28 cellular contexts compared by ENCODE assay signal in the genomic region with DNA sequence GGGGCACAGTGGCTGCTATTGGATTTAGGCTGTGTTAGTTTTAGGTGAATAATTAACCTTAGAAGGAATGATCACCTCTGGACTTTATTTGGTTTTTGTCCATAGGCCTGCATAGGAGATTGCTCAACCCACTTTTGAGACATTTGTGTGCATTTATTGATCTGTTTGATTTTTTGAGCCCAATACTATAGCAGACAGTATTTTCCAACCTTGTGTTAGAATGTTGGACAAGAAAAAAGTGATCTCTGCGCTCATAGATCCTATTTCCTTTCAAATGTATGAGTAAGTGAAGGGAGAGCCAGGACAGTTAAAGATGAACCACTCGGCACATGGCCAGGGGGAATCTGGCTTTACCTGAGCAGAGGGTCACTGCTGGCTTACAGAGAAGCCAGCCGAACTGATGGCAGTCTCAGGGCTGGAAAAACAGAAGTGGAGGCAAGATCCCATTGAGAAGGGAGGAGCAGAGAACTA.
"Had no signal": no experiment of that assay in that cellular context is flagged by ENCODE, and none has a peak within 500 bp of the region (broad histone marks: within the 10 kb centered on the region; RNA-seq: fewer than 3 reads in every experiment).

No MANE protein-coding gene starts in this region.

- H3K4me2 ChIP-seq: smooth muscle cell had no signal

- H3K4me3 Mint-ChIP-seq: endodermal cell; naive thymus-derived CD8-positive, alpha-beta T cell; stimulated activated naive CD8-positive, alpha-beta T cell treated with anti-CD3 and anti-CD28 coated beads, Interleukin-15, amount 100 ng/mL, for 72 hours had no signal

- H3K4me1 ChIP-seq: lower lobe of right lung, transverse colon had no signal

- H3K9me3 Mint-ChIP-seq: endodermal cell; naive thymus-derived CD8-positive, alpha-beta T cell; stimulated activated naive CD8-positive, alpha-beta T cell treated with anti-CD3 and anti-CD28 coated beads, Interleukin-15, amount 100 ng/mL, for 72 hours had no signal

- H3K36me3 ChIP-seq: gastroesophageal sphincter, heart left ventricle, left ventricle myocardium inferior, lower lobe of right lung, ovary, suprapubic skin, transverse colon, vagina had no signal

- H3K27ac Mint-ChIP-seq: endodermal cell; naive thymus-derived CD8-positive, alpha-beta T cell; stimulated activated naive CD8-positive, alpha-beta T cell treated with anti-CD3 and anti-CD28 coated beads, Interleukin-15, amount 100 ng/mL, for 72 hours had no signal

- H3K9me3 ChIP-seq: gastroesophageal sphincter, heart left ventricle, left ventricle myocardium inferior, lower lobe of right lung, suprapubic skin, transverse colon, vagina had no signal

- FAIRE-seq: colon, islet of Langerhans had no signal

- H3K36me3 Mint-ChIP-seq: naive thymus-derived CD8-positive, alpha-beta T cell had no signal

- H3K27me3 ChIP-seq: ovary had no signal

- H3K27ac ChIP-seq: dorsolateral prefrontal cortex, epithelial cell of prostate, gastroesophageal sphincter, heart left ventricle, left ventricle myocardium inferior, lower lobe of right lung, ovary, suprapubic skin, transverse colon, vagina had no signal

- ATAC-seq: esophagus mucosa; gastroesophageal sphincter; heart left ventricle; left cardiac atrium; lower lobe of right lung; naive thymus-derived CD8-positive, alpha-beta T cell; sciatic nerve; stimulated activated naive CD8-positive, alpha-beta T cell treated with anti-CD3 and anti-CD28 coated beads, Interleukin-15, amount 100 ng/mL, for 72 hours had no signal

- H3K4me3 ChIP-seq: dorsolateral prefrontal cortex, gastroesophageal sphincter, heart left ventricle, left ventricle myocardium inferior, lower lobe of right lung, ovary, smooth muscle cell, suprapubic skin, transverse colon, vagina had no signal

- DNase-seq: dorsolateral prefrontal cortex; effector CD8-positive, alpha-beta T cell; endodermal cell; foreskin fibroblast; heart left ventricle; hippocampal formation; left cardiac atrium; left ventricle myocardium inferior; lower lobe of right lung; naive thymus-derived CD8-positive, alpha-beta T cell; occipital lobe; ovary; stimulated activated CD4-positive, alpha-beta T cell treated with anti-CD3 and anti-CD28 coated beads, Interleukin-12 subunit alpha, Interleukin-12 subunit beta, amount 100 ng/mL, for 4 hours; stimulated activated CD4-positive, alpha-beta T cell treated with anti-CD3 and anti-CD28 coated beads, Interleukin-1b, Interleukin-23, amount 100 ng/mL, for 48 hours; stimulated activated CD4-positive, alpha-beta T cell treated with anti-CD3 and anti-CD28 coated beads, Interleukin-4, amount 100 ng/mL, for 1 hour; stimulated activated CD8-positive, alpha-beta memory T cell treated with anti-CD3 and anti-CD28 coated beads, Interleukin-4, amount 100 ng/mL, for 48 hours; stimulated activated naive CD4-positive, alpha-beta T cell; stimulated activated naive CD8-positive, alpha-beta T cell treated with anti-CD3 and anti-CD28 coated beads, Interleukin-15, amount 100 ng/mL, for 72 hours; transverse colon had no signal
